ENCODE assay signal across 19 cellular contexts in genomic region chrX:74510401-74510800, GRCh38.
DNase-seq lines count a peak whose midpoint lies in the region; ATAC-seq and TF ChIP-seq lines count a peak whose summit lies in the region.
"Had no signal": no experiment of that assay in that cellular context is flagged by ENCODE, and none has a peak within 500 bp of the region (broad histone marks: within the 10 kb centered on the region; RNA-seq: fewer than 3 reads in every experiment).

No MANE protein-coding gene starts in this region.

- no peaks in the 10 kb centered on the region for H3K9me3 ChIP-seq in GM23248 (ENCODE audit: low read depth)
- H3K9me3 ChIP-seq: pancreas, spleen, uterus had no signal

- H3K4me3 Mint-ChIP-seq in T-helper 2 cell treated with Interferon-gamma antibody and Interleukin-4, amounts not matched to agents 5 μg/mL and 100 μg/mL, for 36 hours: no peak overlapping the region
- H3K4me3 Mint-ChIP-seq in activated T-cell treated with anti-CD3 and anti-CD28 coated beads, Interleukin-2, amount 50 U/mL, for 4 hours: no peak overlapping the region
- H3K4me3 Mint-ChIP-seq: activated naive CD4-positive, alpha-beta T cell treated with anti-CD3 and anti-CD28 coated beads, Interleukin-2, amount 10 ng/mL, durations not matched to agents 7 days and 5 days; CD4-positive, CD25-positive, alpha-beta regulatory T cell; stimulated activated naive CD8-positive, alpha-beta T cell treated with anti-CD3 and anti-CD28 coated beads, Interleukin-15, amount 100 ng/mL, for 72 hours had no signal

- ATAC-seq in GM19324 (IDR thresholded peaks at IDR 0.05; ENCODE audit: low FRiP score, unreplicated experiment): peak; percentile 38
- ATAC-seq in HG03159 (IDR thresholded peaks at IDR 0.05; ENCODE audit: unreplicated experiment): peak; percentile 51
- ATAC-seq in activated T-cell treated with anti-CD3 and anti-CD28 coated beads, Interleukin-2, amount 50 U/mL, for 4 hours: no peak
- ATAC-seq: left colon; pancreas; stimulated activated naive CD8-positive, alpha-beta T cell treated with anti-CD3 and anti-CD28 coated beads, Interleukin-15, amount 100 ng/mL, for 72 hours had no signal

- TF ChIP-seq CTCF in GM10248 (IDR thresholded peaks at IDR 0.05; ENCODE audit: control extremely low read depth, extremely low read depth, low read depth, missing control alignments): no peak

- no peak overlapping the region for H3K27ac Mint-ChIP-seq in T-helper 2 cell treated with Interferon-gamma antibody and Interleukin-4, amounts not matched to agents 5 μg/mL and 100 μg/mL, for 36 hours
- H3K27ac Mint-ChIP-seq: activated naive CD4-positive, alpha-beta T cell treated with anti-CD3 and anti-CD28 coated beads, Interleukin-2, amount 10 ng/mL, durations not matched to agents 7 days and 5 days; CD4-positive, CD25-positive, alpha-beta regulatory T cell; stimulated activated naive CD8-positive, alpha-beta T cell treated with anti-CD3 and anti-CD28 coated beads, Interleukin-15, amount 100 ng/mL, for 72 hours had no signal

- POLR2A ChIA-PET in GM10248 (lab: Yijun Ruan, JAX): no interaction called here

- H3K36me3 ChIP-seq in GM23248 (ENCODE audit: low read depth): no peaks in the 10 kb centered on the region
- H3K36me3 ChIP-seq: brain microvascular endothelial cell, pancreas, spleen, uterus had no signal

- no peaks in the 10 kb centered on the region for H3K9me3 Mint-ChIP-seq in T-helper 2 cell treated with Interferon-gamma antibody and Interleukin-4, amounts not matched to agents 5 μg/mL and 100 μg/mL, for 36 hours
- H3K9me3 Mint-ChIP-seq in activated T-cell treated with anti-CD3 and anti-CD28 coated beads, Interleukin-2, amount 50 U/mL, for 4 hours: no peaks in the 10 kb centered on the region
- H3K9me3 Mint-ChIP-seq: activated naive CD4-positive, alpha-beta T cell treated with anti-CD3 and anti-CD28 coated beads, Interleukin-2, amount 10 ng/mL, durations not matched to agents 7 days and 5 days; stimulated activated naive CD8-positive, alpha-beta T cell treated with anti-CD3 and anti-CD28 coated beads, Interleukin-15, amount 100 ng/mL, for 72 hours had no signal

- H3K9me2 ChIP-seq in GM23248 (ENCODE audit: insufficient read depth): no peaks in the 10 kb centered on the region

- H3F3A ChIP-seq in GM23248 (ENCODE audit: insufficient read depth): no peaks in the 10 kb centered on the region

- CTCF ChIA-PET in GM10248 (lab: Yijun Ruan, JAX): interaction anchor here (1.3 to 1.6 kb wide), 2 partner anchors 11 to 25 kb away, joined by 3 to 4 read pairs; no protein-coding TSS in a partner anchor

- H3K79me2 ChIP-seq in GM23248 (ENCODE audit: insufficient read depth): no peaks in the 10 kb centered on the region

- H3K27me3 ChIP-seq in GM23248 (replicated peaks; ENCODE audit: insufficient read depth): no peaks in the 10 kb centered on the region
- H3K27me3 ChIP-seq: brain microvascular endothelial cell, pancreas, uterus had no signal

- H3K27ac ChIP-seq in GM23248: 0 out of 2 replicates have a peak overlapping the region, but pooled peaks have one; percentile 6
- H3K27ac ChIP-seq: brain microvascular endothelial cell, pancreas, spleen, uterus had no signal

- no peak overlapping the region for H3K9ac ChIP-seq in GM23248

- H3K4me2 ChIP-seq in GM23248 (ENCODE audit: unreplicated experiment): no peak overlapping the region

- no peak overlapping the region for H2AFZ ChIP-seq in GM23248

- DNase-seq in GM10248 (ENCODE audit: extremely low spot score) (peak; percentile 18), GM23248 (no peak), HT-29 (ENCODE audit: low spot score) (no peak), AG20443 (ENCODE audit: low spot score) (no peak)
- no peak for DNase-seq in T-helper 2 cell treated with Interferon-gamma antibody and Interleukin-4, amounts not matched to agents 5 μg/mL and 100 μg/mL, for 36 hours (ENCODE audit: low spot score)
- DNase-seq in activated T-cell treated with anti-CD3 and anti-CD28 coated beads, Interleukin-2, amount 50 U/mL, for 4 hours: no peak
- DNase-seq: activated naive CD4-positive, alpha-beta T cell treated with anti-CD3 and anti-CD28 coated beads, Interleukin-2, amount 10 ng/mL, durations not matched to agents 7 days and 5 days; brain microvascular endothelial cell; CD4-positive, CD25-positive, alpha-beta regulatory T cell; DND-41; hypothalamus; left colon; NCI-H1092 treated with DMSO at 0.1 percent for 48 hours; pancreas; spleen; stimulated activated naive CD8-positive, alpha-beta T cell treated with anti-CD3 and anti-CD28 coated beads, Interleukin-15, amount 100 ng/mL, for 72 hours; uterus had no signal

- H4K20me1 ChIP-seq in GM23248 (ENCODE audit: insufficient read depth): no peaks in the 10 kb centered on the region

- H3K27me3 Mint-ChIP-seq in T-helper 2 cell treated with Interferon-gamma antibody and Interleukin-4, amounts not matched to agents 5 μg/mL and 100 μg/mL, for 36 hours (ENCODE audit: low read depth): no peaks in the 10 kb centered on the region
- no peaks in the 10 kb centered on the region for H3K27me3 Mint-ChIP-seq in activated T-cell treated with anti-CD3 and anti-CD28 coated beads, Interleukin-2, amount 50 U/mL, for 4 hours (ENCODE audit: low read depth)
- H3K27me3 Mint-ChIP-seq: activated naive CD4-positive, alpha-beta T cell treated with anti-CD3 and anti-CD28 coated beads, Interleukin-2, amount 10 ng/mL, durations not matched to agents 7 days and 5 days; CD4-positive, CD25-positive, alpha-beta regulatory T cell; stimulated activated naive CD8-positive, alpha-beta T cell treated with anti-CD3 and anti-CD28 coated beads, Interleukin-15, amount 100 ng/mL, for 72 hours had no signal

- peaks cover 4% of the 10 kb centered on the region for H3K4me1 Mint-ChIP-seq in T-helper 2 cell treated with Interferon-gamma antibody and Interleukin-4, amounts not matched to agents 5 μg/mL and 100 μg/mL, for 36 hours (ENCODE audit: low read depth)
- peaks cover 1% of the 10 kb centered on the region for H3K4me1 Mint-ChIP-seq in activated T-cell treated with anti-CD3 and anti-CD28 coated beads, Interleukin-2, amount 50 U/mL, for 4 hours (ENCODE audit: low read depth)
- H3K4me1 Mint-ChIP-seq: activated naive CD4-positive, alpha-beta T cell treated with anti-CD3 and anti-CD28 coated beads, Interleukin-2, amount 10 ng/mL, durations not matched to agents 7 days and 5 days; CD4-positive, CD25-positive, alpha-beta regulatory T cell; stimulated activated naive CD8-positive, alpha-beta T cell treated with anti-CD3 and anti-CD28 coated beads, Interleukin-15, amount 100 ng/mL, for 72 hours had no signal

- H3K36me3 Mint-ChIP-seq in T-helper 2 cell treated with Interferon-gamma antibody and Interleukin-4, amounts not matched to agents 5 μg/mL and 100 μg/mL, for 36 hours (ENCODE audit: low read depth): no peaks in the 10 kb centered on the region
- no peaks in the 10 kb centered on the region for H3K36me3 Mint-ChIP-seq in activated T-cell treated with anti-CD3 and anti-CD28 coated beads, Interleukin-2, amount 50 U/mL, for 4 hours (ENCODE audit: insufficient read depth)
- H3K36me3 Mint-ChIP-seq: activated naive CD4-positive, alpha-beta T cell treated with anti-CD3 and anti-CD28 coated beads, Interleukin-2, amount 10 ng/mL, durations not matched to agents 7 days and 5 days; CD4-positive, CD25-positive, alpha-beta regulatory T cell had no signal

- H3K4me1 ChIP-seq in GM23248 (ENCODE audit: insufficient read depth): peaks cover 8% of the 10 kb centered on the region; the same call in 1 of the 2 replicates
- H3K4me1 ChIP-seq: pancreas, spleen, uterus had no signal

- no peak overlapping the region for H3K4me3 ChIP-seq in GM23248
- H3K4me3 ChIP-seq: pancreas, spleen, uterus had no signal

- in situ Hi-C loops in GM23248 (cut with MboI): no loop called here

Comparison
In these comparisons a context has a peak if more than half of its experiments do, and no peak if none do; other contexts are left out.
1. ATAC-seq: peak in GM19324 (single experiment) and HG03159 (single experiment); none in activated T-cell treated with anti-CD3 and anti-CD28 coated beads, Interleukin-2, amount 50 U/mL, for 4 hours (0 of 2).